ENCODE assay signal across 8 cellular contexts in the genomic region with DNA sequence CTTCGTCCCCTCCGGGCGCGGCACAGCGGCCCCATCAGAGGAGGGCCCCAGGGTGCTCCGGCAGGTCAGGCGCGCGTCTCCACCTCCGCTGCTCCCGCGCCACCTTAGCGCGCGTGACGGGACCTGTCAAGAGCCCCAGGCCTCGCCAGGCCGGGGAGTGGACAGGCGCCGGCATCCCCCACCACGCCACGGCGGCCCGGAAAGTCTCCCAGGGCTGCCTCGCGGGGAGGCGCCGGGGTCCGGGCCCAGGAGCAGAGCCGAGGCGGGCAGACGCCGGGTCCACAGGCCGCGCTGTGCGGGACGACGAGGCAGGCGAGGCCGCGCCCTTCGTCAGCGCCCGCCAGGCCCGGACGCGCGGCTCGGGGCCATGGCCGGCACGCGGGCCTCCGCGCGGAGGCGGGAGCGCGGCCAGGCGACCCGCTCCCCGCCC. TPM values are rescaled to one million over a fixed set of nuclear protein-coding genes. Genes with fewer than 3 reads are reported as not detected.
DNase-seq lines count a peak whose midpoint lies in the region; ATAC-seq and TF ChIP-seq lines count a peak whose summit lies in the region.

No MANE protein-coding gene starts in this region.

- WGBS in lower leg skin, 2 donors, result 1 to 2% methylated on average over 13 of the region's 61 CpGs

- ATAC-seq in GM19397 (IDR thresholded peaks at IDR 0.05; ENCODE audit: unreplicated experiment) (peak; percentile 39), HG03457 (IDR thresholded peaks at IDR 0.05; ENCODE audit: unreplicated experiment) (peak; percentile 26)

- TF ChIP-seq POLR2A in lower leg skin (IDR thresholded peaks at IDR 0.05), result no peak

- TF ChIP-seq CTCF in BE2C (IDR thresholded peaks at IDR 0.05; ENCODE audit: low read depth, low read length) (no peak), VCaP (conservative IDR thresholded peaks at IDR 0.05) (no peak), lower leg skin (IDR thresholded peaks at IDR 0.05) (no peak)

- peak overlapping the region; percentile 84 for H3K4me3 ChIP-seq in BE2C (ENCODE audit: low read depth, low read length)
- peak overlapping the region; percentile 80 for H3K4me3 ChIP-seq in lower leg skin (ENCODE audit: low read depth, poor library complexity, severe bottlenecking)

- DNase-seq in BE2C, result peak; percentile 41
- DNase-seq in lower leg skin (ENCODE audit: low spot score in 2 of 2), result peak in 1 of 2 donors; percentile 88
- DNase-seq in stimulated activated CD8-positive, alpha-beta memory T cell treated with anti-CD3 and anti-CD28 coated beads, Interleukin-15, amount 100 ng/mL, for 24 hours (ENCODE audit: low read depth), result peak; percentile 9
- DNase-seq in OCI-M2 (lab: John Stamatoyannopoulos, UW; ENCODE audit: unreplicated experiment), result no peak

- H3K27me3 ChIP-seq in BE2C, result no peaks in the 10 kb centered on the region

- intact Hi-C loops in lower leg skin (cut with DNase I; ENCODE audit: low total_unique reads), result no loop called here

- H3K27ac ChIP-seq in VCaP, result peak overlapping the region; percentile 97
- peak overlapping the region; percentile 84 for H3K27ac ChIP-seq in cingulate gyrus (ENCODE audit: low read depth, low read length)

- no peaks in the 10 kb centered on the region for H3K9me3 ChIP-seq in BE2C

- H3K36me3 ChIP-seq in BE2C, result no peaks in the 10 kb centered on the region

- no peaks in the 10 kb centered on the region; the same call in 1 of the 2 replicates for H3K4me1 ChIP-seq in BE2C

RNA-seq across cellular contexts. Expression of gene DICER1, which starts 0.5 kb away (rescaled TPM):
- 12.1 TPM for polyA plus RNA-seq in BE2C (2012; ENCODE audit: insufficient read depth, insufficient read length, low read depth)
- total RNA-seq in lower leg skin, result 10 to 100 TPM; 32.8 to 70.4 (median 45.0) TPM
